Comparison of ENCODE assay signal across 8 cellular contexts in the genomic region with DNA sequence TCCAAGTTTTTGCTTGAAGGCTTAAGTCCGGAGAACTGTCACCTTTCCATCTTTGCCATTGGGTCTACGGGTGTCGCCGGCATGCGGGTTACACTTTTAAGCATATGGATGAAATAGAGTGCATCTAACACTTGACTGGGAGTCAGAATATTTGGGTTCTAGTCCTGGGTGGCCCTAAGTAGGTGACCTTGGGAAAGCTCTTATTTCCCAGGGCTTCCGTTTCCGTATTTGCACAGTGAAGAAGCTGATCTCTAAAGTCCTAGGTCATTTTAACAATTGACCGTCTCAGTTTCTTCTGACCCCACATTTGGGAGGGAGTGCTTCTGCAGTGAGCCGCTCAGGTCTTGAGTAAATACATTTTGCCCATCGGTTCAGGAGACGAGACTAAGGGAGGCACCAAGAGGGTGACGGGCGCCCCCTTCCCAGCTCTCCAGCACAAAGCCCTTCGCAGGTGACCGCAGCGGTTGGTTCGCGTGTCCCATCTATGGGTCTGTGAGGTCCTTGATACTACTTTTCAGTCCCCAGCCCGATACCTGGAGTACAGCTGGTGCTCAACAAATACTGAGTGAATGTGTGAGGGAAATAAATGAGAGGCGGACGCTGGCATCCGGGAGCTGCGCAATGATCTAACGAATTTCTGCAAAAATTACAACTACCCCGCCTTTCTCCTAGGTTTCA. TPM values are rescaled to one million over a fixed set of nuclear protein-coding genes. Genes with fewer than 3 reads are reported as not detected.
A peak's percentile ranks its signal among the peaks of the same experiment; 100 is the strongest.
DNase-seq lines count a peak whose midpoint lies in the region; ATAC-seq and TF ChIP-seq lines count a peak whose summit lies in the region.

No MANE protein-coding gene starts in this region.

- TF ChIP-seq CTCF in activated CD8-positive, alpha-beta T cell treated with anti-CD3 and anti-CD28 coated beads for 36 hours (IDR thresholded peaks at IDR 0.05): no peak
- TF ChIP-seq CTCF in endothelial cell (IDR thresholded peaks at IDR 0.05; ENCODE audit: unreplicated experiment): no peak

- POLR2A ChIA-PET in activated CD8-positive, alpha-beta T cell treated with anti-CD3 and anti-CD28 coated beads for 36 hours (lab: Charles Lee): interaction anchor here (0.6 to 3.2 kb wide), 20 partner anchors 8 to 1319 kb away, joined by 3 to 23 read pairs (median 3); a partner anchor contains a TSS

- H3K27me3 Mint-ChIP-seq in activated CD8-positive, alpha-beta T cell treated with anti-CD3 and anti-CD28 coated beads for 36 hours: no peaks in the 10 kb centered on the region
- H3K27me3 Mint-ChIP-seq in endothelial cell (ENCODE audit: unreplicated experiment): peaks cover 4% of the 10 kb centered on the region

- peaks cover 22% of the 10 kb centered on the region for H3K4me1 Mint-ChIP-seq in activated CD8-positive, alpha-beta T cell treated with anti-CD3 and anti-CD28 coated beads for 36 hours (ENCODE audit: low read depth)
- H3K4me1 Mint-ChIP-seq in endothelial cell (ENCODE audit: unreplicated experiment): peaks cover 18% of the 10 kb centered on the region
- H3K4me1 Mint-ChIP-seq in stimulated activated effector memory CD8-positive, alpha-beta T cell treated with anti-CD3 and anti-CD28 coated beads, Interleukin-12 subunit alpha, Interleukin-12 subunit beta, amount 100 ng/mL, for 72 hours: peaks cover 8% of the 10 kb centered on the region

- no peaks in the 10 kb centered on the region for H3K9me3 Mint-ChIP-seq in activated CD8-positive, alpha-beta T cell treated with anti-CD3 and anti-CD28 coated beads for 36 hours
- H3K9me3 Mint-ChIP-seq in endothelial cell (ENCODE audit: unreplicated experiment): no peaks in the 10 kb centered on the region
- H3K9me3 Mint-ChIP-seq in stimulated activated effector memory CD8-positive, alpha-beta T cell treated with anti-CD3 and anti-CD28 coated beads, Interleukin-12 subunit alpha, Interleukin-12 subunit beta, amount 100 ng/mL, for 72 hours: no peaks in the 10 kb centered on the region

- no peak for DNase-seq in activated CD4-positive, CD25-positive, alpha-beta regulatory T cell treated with anti-CD3 and anti-CD28 coated beads, Interleukin-2, amount 50 U/mL, for 72 hours
- peak; percentile 76 for DNase-seq in NCI-H2227 (lab: John Stamatoyannopoulos, UW; ENCODE audit: unreplicated experiment)
- peak; percentile 58 for DNase-seq in activated CD8-positive, alpha-beta T cell treated with anti-CD3 and anti-CD28 coated beads for 36 hours
- peak; percentile 25 for DNase-seq in endothelial cell (ENCODE audit: low spot score)
- DNase-seq in middle frontal gyrus (ENCODE audit: extremely low spot score, low spot score): peak; percentile 14
- no peak for DNase-seq in stimulated activated effector memory CD8-positive, alpha-beta T cell treated with anti-CD3 and anti-CD28 coated beads, Interleukin-12 subunit alpha, Interleukin-12 subunit beta, amount 100 ng/mL, for 72 hours (ENCODE audit: low spot score in 2 of 2)

- H3K36me3 Mint-ChIP-seq in activated CD8-positive, alpha-beta T cell treated with anti-CD3 and anti-CD28 coated beads for 36 hours (ENCODE audit: low read depth): no peaks in the 10 kb centered on the region
- no peaks in the 10 kb centered on the region for H3K36me3 Mint-ChIP-seq in endothelial cell (ENCODE audit: low read depth, unreplicated experiment)
- peaks cover 8% of the 10 kb centered on the region for H3K36me3 Mint-ChIP-seq in stimulated activated effector memory CD8-positive, alpha-beta T cell treated with anti-CD3 and anti-CD28 coated beads, Interleukin-12 subunit alpha, Interleukin-12 subunit beta, amount 100 ng/mL, for 72 hours

- peak overlapping the region; percentile 89 for H3K4me3 Mint-ChIP-seq in activated CD8-positive, alpha-beta T cell treated with anti-CD3 and anti-CD28 coated beads for 36 hours
- peak overlapping the region; percentile 97 for H3K4me3 Mint-ChIP-seq in endothelial cell (ENCODE audit: unreplicated experiment)
- H3K4me3 Mint-ChIP-seq in stimulated activated effector memory CD8-positive, alpha-beta T cell treated with anti-CD3 and anti-CD28 coated beads, Interleukin-12 subunit alpha, Interleukin-12 subunit beta, amount 100 ng/mL, for 72 hours: peak overlapping the region; percentile 99

- intact Hi-C loops in activated CD8-positive, alpha-beta T cell treated with anti-CD3 and anti-CD28 coated beads for 36 hours (cut with micrococcal nuclease): no loop called here

- H3K27ac Mint-ChIP-seq in activated CD8-positive, alpha-beta T cell treated with anti-CD3 and anti-CD28 coated beads for 36 hours: peak overlapping the region; percentile 91
- peak overlapping the region; percentile 84 for H3K27ac Mint-ChIP-seq in endothelial cell (ENCODE audit: unreplicated experiment)
- peak overlapping the region; percentile 99 for H3K27ac Mint-ChIP-seq in stimulated activated effector memory CD8-positive, alpha-beta T cell treated with anti-CD3 and anti-CD28 coated beads, Interleukin-12 subunit alpha, Interleukin-12 subunit beta, amount 100 ng/mL, for 72 hours

- peak; percentile 6 to 26 for ATAC-seq in activated CD4-positive, CD25-positive, alpha-beta regulatory T cell treated with anti-CD3 and anti-CD28 coated beads, Interleukin-2, amount 50 U/mL, for 24 hours
- ATAC-seq in HG02798 (IDR thresholded peaks at IDR 0.05; ENCODE audit: poor library complexity, unreplicated experiment): peak; percentile 29
- ATAC-seq in activated CD8-positive, alpha-beta T cell treated with anti-CD3 and anti-CD28 coated beads for 36 hours: peak; percentile 29
- peak; percentile 49 for ATAC-seq in stimulated activated effector memory CD8-positive, alpha-beta T cell treated with anti-CD3 and anti-CD28 coated beads, Interleukin-12 subunit alpha, Interleukin-12 subunit beta, amount 100 ng/mL, for 72 hours

- CTCF ChIA-PET in activated CD8-positive, alpha-beta T cell treated with anti-CD3 and anti-CD28 coated beads for 36 hours (lab: Charles Lee): interaction anchor here (0.6 to 1.6 kb wide), 18 partner anchors 10 to 542 kb away, joined by 3 to 7 read pairs (median 3); no protein-coding TSS in a partner anchor

RNA-seq across cellular contexts. Expression of a gene that starts 0.6 kb away (rescaled TPM):
- total RNA-seq in activated CD8-positive, alpha-beta T cell treated with anti-CD3 and anti-CD28 coated beads for 36 hours: 10 to 100 TPM; 14.0 to 15.0 TPM
- 12.4 TPM for total RNA-seq in endothelial cell (ENCODE audit: unreplicated experiment)

RNA-seq across cellular contexts. Expression of a gene that starts 34.0 kb away (rescaled TPM):
- 100 to 1,000 TPM; 170 to 179 TPM for total RNA-seq in activated CD8-positive, alpha-beta T cell treated with anti-CD3 and anti-CD28 coated beads for 36 hours
- 100 TPM for total RNA-seq in endothelial cell (ENCODE audit: unreplicated experiment)

Comparison
In these comparisons a context has a peak if more than half of its experiments do, and no peak if none do; other contexts are left out.
1. DNase-seq: peak in NCI-H2227 (single experiment), activated CD8-positive, alpha-beta T cell treated with anti-CD3 and anti-CD28 coated beads for 36 hours (single experiment), endothelial cell (single experiment) and middle frontal gyrus (single experiment); none in activated CD4-positive, CD25-positive, alpha-beta regulatory T cell treated with anti-CD3 and anti-CD28 coated beads, Interleukin-2, amount 50 U/mL, for 72 hours (single experiment) and stimulated activated effector memory CD8-positive, alpha-beta T cell treated with anti-CD3 and anti-CD28 coated beads, Interleukin-12 subunit alpha, Interleukin-12 subunit beta, amount 100 ng/mL, for 72 hours (0 of 2).
2. Peak in every context shown above with its lines, with median percentiles within 50 percentile points of each other: ATAC-seq, H3K27ac Mint-ChIP-seq and H3K4me3 Mint-ChIP-seq.